In genomic region chr10:69573056-69573806, GRCh38 we compare ENCODE assay signal across 9 cellular contexts. TPM values are rescaled to one million over a fixed set of nuclear protein-coding genes. Genes with fewer than 3 reads are reported as not detected.
A peak's percentile ranks its signal among the peaks of the same experiment; 100 is the strongest.
DNase-seq lines count a peak whose midpoint lies in the region; ATAC-seq, FAIRE-seq and TF ChIP-seq lines count a peak whose summit lies in the region.
"Had no signal": no experiment of that assay in that cellular context is flagged by ENCODE, and none has a peak within 500 bp of the region (broad histone marks: within the 10 kb centered on the region; RNA-seq: fewer than 3 reads in every experiment).

Gene NEUROG3, minus strand, starts transcription at chr10:69573422. Its CDS starts 379 bp downstream, at chr10:69573043.

- H3K27ac ChIP-seq in breast epithelium (no peak within 1 kb of the TSS), thymus (ENCODE audit: low read depth) (no peak within 1 kb of the TSS), kidney (ENCODE audit: low read depth in 2 of 2, low read length in 2 of 2) (no peak within 1 kb of the TSS)

- H3K27ac Mint-ChIP-seq in MCF 10A (ENCODE audit: low read depth, unreplicated experiment) = no peak within 1 kb of the TSS

- no peak within 1 kb of the TSS for H3K4me3 Mint-ChIP-seq in MCF 10A (ENCODE audit: unreplicated experiment)

- no peak for DNase-seq in breast epithelium (ENCODE audit: low spot score in 2 of 2)
- DNase-seq in MCF 10A (ENCODE audit: unreplicated experiment) = no peak
- DNase-seq in NT2/D1 (ENCODE audit: low read depth, low spot score) = no peak
- peak; percentile 51 for DNase-seq in left ventricle myocardium superior
- DNase-seq in hepatic stellate cell (ENCODE audit: low spot score) = no peak
- DNase-seq in kidney = no peak

- WGBS in thymus = 2% methylated on average over 53 of the region's 53 CpGs

- H3K4me1 Mint-ChIP-seq in MCF 10A (ENCODE audit: insufficient read depth, unreplicated experiment) = no peaks in the 10 kb centered on the region

- intact Hi-C loops in breast epithelium (cut with DNase I; ENCODE audit: low total_unique reads) = no loop called here
- intact Hi-C loops in MCF 10A (cut with micrococcal nuclease) = no loop called here
- intact Hi-C loops in left ventricle myocardium superior (cut with micrococcal nuclease) = no loop called here
- intact Hi-C loops in kidney (cut with DNase I) = no loop called here

- H3K36me3 ChIP-seq in breast epithelium = no peaks in the 10 kb centered on the region
- no peaks in the 10 kb centered on the region for H3K36me3 ChIP-seq in NT2/D1 (ENCODE audit: insufficient read depth, insufficient read length, low read length)
- no peaks in the 10 kb centered on the region for H3K36me3 ChIP-seq in thymus (ENCODE audit: control insufficient read depth, insufficient read depth)
- H3K36me3 ChIP-seq in kidney (ENCODE audit: control insufficient read depth in 1 of 2, insufficient read depth in 2 of 2, low read length in 2 of 2) = no peaks in the 10 kb centered on the region

- H3K27me3 Mint-ChIP-seq in MCF 10A (ENCODE audit: insufficient read depth, unreplicated experiment) = peaks cover 93% of the 10 kb centered on the region

- H3K9me3 ChIP-seq in breast epithelium (no peaks in the 10 kb centered on the region), NT2/D1 (ENCODE audit: insufficient read depth, low read length) (no peaks in the 10 kb centered on the region), thymus (ENCODE audit: control insufficient read depth) (peaks cover 2% of the 10 kb centered on the region), kidney (ENCODE audit: control insufficient read depth in 1 of 2, low read length in 2 of 2) (no peaks in the 10 kb centered on the region)

- H3K9me3 Mint-ChIP-seq in MCF 10A (ENCODE audit: unreplicated experiment) = no peaks in the 10 kb centered on the region

- H3K4me1 ChIP-seq in breast epithelium (no peaks in the 10 kb centered on the region), NT2/D1 (ENCODE audit: insufficient read depth, insufficient read length) (peaks cover 29% of the 10 kb centered on the region), thymus (ENCODE audit: control insufficient read depth, insufficient read depth, low read length) (no peaks in the 10 kb centered on the region), kidney (ENCODE audit: control insufficient read depth in 1 of 2, insufficient read depth in 1 of 2, low read depth in 1 of 2, low read length in 2 of 2) (no peaks in the 10 kb centered on the region)

- CTCF ChIA-PET in MCF 10A (lab: Yijun Ruan, JAX) = no interaction called here

- no peak for TF ChIP-seq POLR2A in breast epithelium (IDR thresholded peaks at IDR 0.05)

- BruUV-seq in MCF 10A (replicated peaks; lab: Mats Ljungman, UMichigan) = no TSS peak

- TF ChIP-seq CTCF in breast epithelium (IDR thresholded peaks at IDR 0.05) (no peak), MCF 10A (IDR thresholded peaks at IDR 0.05; ENCODE audit: unreplicated experiment) (no peak), kidney (IDR thresholded peaks at IDR 0.05; ENCODE audit: borderline replicate concordance, extremely low read depth, insufficient read depth) (no peak)

- H3K27me3 ChIP-seq in breast epithelium (peaks cover 4 to 100% of the 10 kb centered on the region in 2 donors), NT2/D1 (ENCODE audit: insufficient read depth, insufficient read length) (peaks cover 98% of the 10 kb centered on the region), thymus (ENCODE audit: control insufficient read depth, insufficient read depth) (peaks cover 88% of the 10 kb centered on the region)

- ATAC-seq in left ventricle myocardium superior = peak; percentile 69
- ATAC-seq in HG03025 (IDR thresholded peaks at IDR 0.05; ENCODE audit: low FRiP score, unreplicated experiment) = no peak

- H3K9ac ChIP-seq in NT2/D1 (ENCODE audit: insufficient read length, low read depth) (peak within 1 kb of the TSS; percentile 61), kidney (ENCODE audit: low read length in 2 of 2) (no peak within 1 kb of the TSS)

- POLR2A ChIA-PET in MCF 10A (lab: Yijun Ruan, JAX) = no interaction called here

- H3K4me3 ChIP-seq in breast epithelium (peak within 1 kb of the TSS in 2 of 3 donors; percentile 27 to 58), NT2/D1 (ENCODE audit: insufficient read length, low read depth) (peak within 1 kb of the TSS; percentile 36), thymus (ENCODE audit: low read length) (peak within 1 kb of the TSS; percentile 7), kidney (ENCODE audit: low read length in 2 of 2) (no peak within 1 kb of the TSS)

- no peak for FAIRE-seq in kidney (lab: Jason Lieb, UNC)

- no peaks in the 10 kb centered on the region for H3K36me3 Mint-ChIP-seq in MCF 10A (ENCODE audit: insufficient read depth, unreplicated experiment)

RNA-seq across cellular contexts. Expression of gene NEUROG3, which starts in this region (rescaled TPM):
- total RNA-seq in breast epithelium = not detected
- not detected in 2 replicates for total RNA-seq in MCF 10A (2022)
- total RNA-seq in left ventricle myocardium superior = not detected
- 0.14 TPM for polyA plus RNA-seq in thymus
- total RNA-seq in kidney = not detected
- not detected for polyA plus RNA-seq in kidney (ENCODE audit: insufficient read depth, low read depth, low replicate concordance)
- total RNA-seq: lower leg skin had no signal

Comparison
In these comparisons a context has a peak if more than half of its experiments do, and no peak if none do; other contexts are left out.
1. Peak in DNase-seq and ATAC-seq in left ventricle myocardium superior; RNA of the gene not detected or under 1 TPM.
2. H3K4me3 ChIP-seq: peak in breast epithelium (2 of 3), NT2/D1 (single experiment) and thymus (single experiment); none in kidney (0 of 2).